Comparison of ENCODE assay signal across 9 cellular contexts in genomic region chr13:91722267-91722884, GRCh38.
DNase-seq lines count a peak whose midpoint lies in the region; ATAC-seq and TF ChIP-seq lines count a peak whose summit lies in the region.
"Had no signal": no experiment of that assay in that cellular context is flagged by ENCODE, and none has a peak within 500 bp of the region (broad histone marks: within the 10 kb centered on the region; RNA-seq: fewer than 3 reads in every experiment).

No MANE protein-coding gene starts in this region.

- H3K9me2 ChIP-seq in PC-3 (replicated peaks; ENCODE audit: low read length): no peaks in the 10 kb centered on the region

- no TSS peak for BruUV-seq in PC-3 (replicated peaks; lab: Mats Ljungman, UMichigan)

- no peaks in the 10 kb centered on the region for H3K4me1 ChIP-seq in HEK293 (ENCODE audit: control insufficient read depth, insufficient read depth, low read length)
- no peaks in the 10 kb centered on the region for H3K4me1 ChIP-seq in PC-3 (ENCODE audit: insufficient read depth, low read length)
- no peaks in the 10 kb centered on the region for H3K4me1 ChIP-seq in smooth muscle cell (ENCODE audit: low read depth)

- H3K9me3 ChIP-seq in HEK293 (ENCODE audit: control insufficient read depth, insufficient read depth, low read depth, low read length) (no peaks in the 10 kb centered on the region), PC-3 (ENCODE audit: low read length) (no peaks in the 10 kb centered on the region), smooth muscle cell (replicated peaks; ENCODE audit: low read depth) (no peaks in the 10 kb centered on the region), MG63 (no peaks in the 10 kb centered on the region)

- H3F3A ChIP-seq in PC-3 (ENCODE audit: low read length, unreplicated experiment) (no peaks in the 10 kb centered on the region), smooth muscle cell (ENCODE audit: low read depth) (no peaks in the 10 kb centered on the region)

- H3K4me2 ChIP-seq in PC-3 (ENCODE audit: low read length): no peak overlapping the region
- H3K4me2 ChIP-seq in smooth muscle cell: peak overlapping the region; percentile 71

- no peak overlapping the region for H3K27ac ChIP-seq in HEK293 (ENCODE audit: extremely low read depth, low read depth, low read length)
- H3K27ac ChIP-seq in PC-3 (ENCODE audit: low read length): no peak overlapping the region
- no peak overlapping the region for H3K27ac ChIP-seq in smooth muscle cell (ENCODE audit: low read depth)

- H2AFZ ChIP-seq in PC-3 (ENCODE audit: low read length): no peak overlapping the region
- H2AFZ ChIP-seq in smooth muscle cell (ENCODE audit: low read depth): peak overlapping the region; percentile 83

- no peak overlapping the region for H3K4me3 ChIP-seq in HEK293 (ENCODE audit: low read depth, low read length)
- H3K4me3 ChIP-seq in PC-3 (ENCODE audit: low read length): no peak overlapping the region
- H3K4me3 ChIP-seq in smooth muscle cell: no peak overlapping the region
- no peak overlapping the region for H3K4me3 ChIP-seq in MG63

- intact Hi-C loops in PC-3 (cut with micrococcal nuclease): loop anchor here (1.0 to 5.0 kb wide), 2 partner anchors 230 to 341 kb away; no protein-coding TSS in a partner anchor

- no peak; the same call in 1 of the 2 replicates for ATAC-seq in PC-3
- no peak for ATAC-seq in GM21576 (IDR thresholded peaks at IDR 0.05; ENCODE audit: unreplicated experiment)

- H3K27me3 Mint-ChIP-seq in activated naive CD4-positive, alpha-beta T cell treated with anti-CD3 and anti-CD28 coated beads, Interleukin-2, amount 10 ng/mL, durations not matched to agents 7 days and 5 days: peaks cover 4% of the 10 kb centered on the region

- H3K27ac Mint-ChIP-seq in activated naive CD4-positive, alpha-beta T cell treated with anti-CD3 and anti-CD28 coated beads, Interleukin-2, amount 10 ng/mL, durations not matched to agents 7 days and 5 days: no peak overlapping the region
- H3K27ac Mint-ChIP-seq: activated naive CD8-positive, alpha-beta T cell treated with anti-CD3 and anti-CD28 coated beads, Interleukin-2, amount 10 ng/mL, durations not matched to agents 7 days and 5 days had no signal

- H3K9me3 Mint-ChIP-seq in activated naive CD4-positive, alpha-beta T cell treated with anti-CD3 and anti-CD28 coated beads, Interleukin-2, amount 10 ng/mL, durations not matched to agents 7 days and 5 days: no peaks in the 10 kb centered on the region
- H3K9me3 Mint-ChIP-seq: activated naive CD8-positive, alpha-beta T cell treated with anti-CD3 and anti-CD28 coated beads, Interleukin-2, amount 10 ng/mL, durations not matched to agents 7 days and 5 days had no signal

- H3K36me3 Mint-ChIP-seq in activated naive CD4-positive, alpha-beta T cell treated with anti-CD3 and anti-CD28 coated beads, Interleukin-2, amount 10 ng/mL, durations not matched to agents 7 days and 5 days: no peaks in the 10 kb centered on the region
- H3K36me3 Mint-ChIP-seq: activated naive CD8-positive, alpha-beta T cell treated with anti-CD3 and anti-CD28 coated beads, Interleukin-2, amount 10 ng/mL, durations not matched to agents 7 days and 5 days had no signal

- H3K27me3 ChIP-seq in PC-3 (ENCODE audit: low read length) (no peaks in the 10 kb centered on the region), smooth muscle cell (ENCODE audit: low read depth) (no peaks in the 10 kb centered on the region), MG63 (no peaks in the 10 kb centered on the region)

- no peak overlapping the region for H3K4me3 Mint-ChIP-seq in activated naive CD4-positive, alpha-beta T cell treated with anti-CD3 and anti-CD28 coated beads, Interleukin-2, amount 10 ng/mL, durations not matched to agents 7 days and 5 days
- H3K4me3 Mint-ChIP-seq: activated naive CD8-positive, alpha-beta T cell treated with anti-CD3 and anti-CD28 coated beads, Interleukin-2, amount 10 ng/mL, durations not matched to agents 7 days and 5 days had no signal

- TF ChIP-seq CTCF in HEK293 (tag by site-specific recombination; IDR thresholded peaks at IDR 0.05) (no peak), PC-3 (conservative IDR thresholded peaks at IDR 0.05; ENCODE audit: low read depth, low read length) (peak; percentile 63), smooth muscle cell (IDR thresholded peaks at IDR 0.05; ENCODE audit: borderline replicate concordance, insufficient read depth, poor library complexity, severe bottlenecking) (peak; percentile 82)

- H3K9ac ChIP-seq in PC-3 (ENCODE audit: low read length): no peak overlapping the region
- H3K9ac ChIP-seq in smooth muscle cell (ENCODE audit: low read depth): no peak overlapping the region

- no peaks in the 10 kb centered on the region for H4K20me1 ChIP-seq in PC-3 (ENCODE audit: low read length)
- no peaks in the 10 kb centered on the region for H4K20me1 ChIP-seq in smooth muscle cell (ENCODE audit: low read depth)

- H3K79me2 ChIP-seq in PC-3 (ENCODE audit: low read length): no peaks in the 10 kb centered on the region
- H3K79me2 ChIP-seq in smooth muscle cell (ENCODE audit: low read depth): no peaks in the 10 kb centered on the region

- CTCF ChIA-PET in HEK293 (lab: Yijun Ruan, JAX): interaction anchor here (0.6 to 3.8 kb wide), 12 partner anchors 7 to 637 kb away, joined by 3 to 28 read pairs (median 3); no protein-coding TSS in a partner anchor
- CTCF ChIA-PET in PC-3 (lab: Charles Lee): no interaction called here
- CTCF ChIA-PET in activated naive CD4-positive, alpha-beta T cell treated with anti-CD3 and anti-CD28 coated beads, Interleukin-2, amount 10 ng/mL, durations not matched to agents 7 days and 5 days (lab: Charles Lee): interaction anchor here (1.0 to 1.2 kb wide), 2 partner anchors 124 to 341 kb away, joined by 3 to 5 read pairs; no protein-coding TSS in a partner anchor

- H3K4me1 Mint-ChIP-seq in activated naive CD4-positive, alpha-beta T cell treated with anti-CD3 and anti-CD28 coated beads, Interleukin-2, amount 10 ng/mL, durations not matched to agents 7 days and 5 days: no peaks in the 10 kb centered on the region
- H3K4me1 Mint-ChIP-seq: activated naive CD8-positive, alpha-beta T cell treated with anti-CD3 and anti-CD28 coated beads, Interleukin-2, amount 10 ng/mL, durations not matched to agents 7 days and 5 days had no signal

- POLR2A ChIA-PET in HEK293 (lab: Yijun Ruan, JAX): no interaction called here
- POLR2A ChIA-PET in PC-3 (lab: Charles Lee; ENCODE audit: unreplicated experiment): no interaction called here

- peak; percentile 36 to 40 for DNase-seq in AML-193 (lab: John Stamatoyannopoulos, UW)
- DNase-seq in PC-3: peak; percentile 41
- peak; percentile 3 for DNase-seq in fibroblast of the conjunctiva (ENCODE audit: low read depth)
- no peak for DNase-seq in smooth muscle cell (lab: John Stamatoyannopoulos, UW; ENCODE audit: unreplicated experiment)
- no peak for DNase-seq in MG63
- DNase-seq in activated naive CD4-positive, alpha-beta T cell treated with anti-CD3 and anti-CD28 coated beads, Interleukin-2, amount 10 ng/mL, durations not matched to agents 7 days and 5 days: no peak
- DNase-seq: activated naive CD8-positive, alpha-beta T cell treated with anti-CD3 and anti-CD28 coated beads, Interleukin-2, amount 10 ng/mL, durations not matched to agents 7 days and 5 days had no signal

- H3K36me3 ChIP-seq in HEK293 (ENCODE audit: control insufficient read depth in 2 of 2, insufficient read depth in 1 of 2, low read length in 2 of 2): no peaks in the 10 kb centered on the region
- no peaks in the 10 kb centered on the region for H3K36me3 ChIP-seq in PC-3 (ENCODE audit: low read depth, low read length)
- H3K36me3 ChIP-seq in smooth muscle cell (ENCODE audit: low read depth): no peaks in the 10 kb centered on the region
- H3K36me3 ChIP-seq in MG63: no peaks in the 10 kb centered on the region

- 28% methylated on average over 4 of the region's 4 CpGs for whole genome bisulfite sequencing in smooth muscle cell (ENCODE audit: low lambda C conversion rate)

TF ChIP-seq in HEK293, 187 proteins besides CTCF, POLR2A, EP300 and RAD21:
- TF ChIP-seq ZNF654 (tag by site-specific recombination; IDR thresholded peaks at IDR 0.05; ENCODE audit: low read depth): peak; percentile 37
- no peak for TF ChIP-seq ZBTB21 (tag by site-specific recombination; IDR thresholded peaks at IDR 0.05)

Comparison
In these comparisons a context has a peak if more than half of its experiments do, and no peak if none do; other contexts are left out.
1. DNase-seq: peak in AML-193 (2 of 2), PC-3 (single experiment) and fibroblast of the conjunctiva (single experiment); none in smooth muscle cell (single experiment), MG63 (single experiment) and activated naive CD4-positive, alpha-beta T cell treated with anti-CD3 and anti-CD28 coated beads, Interleukin-2, amount 10 ng/mL, durations not matched to agents 7 days and 5 days (single experiment).